Comparison of ENCODE assay signal across 19 cellular contexts in genomic region chr5:77847814-77848290, GRCh38.
DNase-seq lines count a peak whose midpoint lies in the region; ATAC-seq and TF ChIP-seq lines count a peak whose summit lies in the region.
"Had no signal": no experiment of that assay in that cellular context is flagged by ENCODE, and none has a peak within 500 bp of the region (broad histone marks: within the 10 kb centered on the region; RNA-seq: fewer than 3 reads in every experiment).

No MANE protein-coding gene starts in this region.

- no peaks in the 10 kb centered on the region for H3K27me3 ChIP-seq in smooth muscle cell (ENCODE audit: low read depth)
- H3K27me3 ChIP-seq: tibial nerve had no signal

- ATAC-seq in activated CD8-positive, alpha-beta memory T cell treated with anti-CD3 and anti-CD28 coated beads, Interleukin-2, amount 10 ng/mL, durations not matched to agents 7 days and 5 days = no peak
- ATAC-seq: activated CD4-positive, CD25-positive, alpha-beta regulatory T cell treated with anti-CD3 and anti-CD28 coated beads, Interleukin-2, amount 50 U/mL, for 24 hours; Right ventricle myocardium inferior had no signal

- peaks cover 22% of the 10 kb centered on the region for H3K4me1 Mint-ChIP-seq in activated CD8-positive, alpha-beta memory T cell treated with anti-CD3 and anti-CD28 coated beads, Interleukin-2, amount 10 ng/mL, durations not matched to agents 7 days and 5 days

- H3K27me3 Mint-ChIP-seq in activated CD8-positive, alpha-beta memory T cell treated with anti-CD3 and anti-CD28 coated beads, Interleukin-2, amount 10 ng/mL, durations not matched to agents 7 days and 5 days = peaks cover 51% of the 10 kb centered on the region

- DNase-seq in NCI-H187 (lab: John Stamatoyannopoulos, UW) (peak; percentile 57 to 73), iPS-NIHi11 (ENCODE audit: low spot score) (peak; percentile 60), smooth muscle cell (lab: John Stamatoyannopoulos, UW; ENCODE audit: unreplicated experiment) (no peak), inferior parietal cortex (ENCODE audit: extremely low spot score) (no peak), DMS79 treated with DMSO at 0.1 percent for 48 hours (lab: John Stamatoyannopoulos, UW) (no peak)
- DNase-seq in activated CD8-positive, alpha-beta memory T cell treated with anti-CD3 and anti-CD28 coated beads, Interleukin-2, amount 10 ng/mL, durations not matched to agents 7 days and 5 days = no peak
- DNase-seq: activated gamma-delta T cell; amniotic stem cell; foreskin melanocyte; MV-4-11; stimulated activated CD4-positive, alpha-beta T cell treated with anti-CD3 and anti-CD28 coated beads, Interleukin-4, amount 100 ng/mL, for 24 hours; stimulated activated CD8-positive, alpha-beta memory T cell treated with anti-CD3 and anti-CD28 coated beads, Interleukin-4, amount 100 ng/mL, for 48 hours had no signal

- no peaks in the 10 kb centered on the region for H4K20me1 ChIP-seq in smooth muscle cell (ENCODE audit: low read depth)

- WGBS in smooth muscle cell (ENCODE audit: low lambda C conversion rate) = 21% methylated on average over 7 of the region's 7 CpGs

- peaks cover 22% of the 10 kb centered on the region for H3F3A ChIP-seq in smooth muscle cell (ENCODE audit: low read depth)

- H3K9me3 Mint-ChIP-seq in activated CD8-positive, alpha-beta memory T cell treated with anti-CD3 and anti-CD28 coated beads, Interleukin-2, amount 10 ng/mL, durations not matched to agents 7 days and 5 days (ENCODE audit: low read depth) = no peaks in the 10 kb centered on the region
- H3K9me3 Mint-ChIP-seq: IgD-negative memory B cell; mesothelial cell of epicardium; T-helper 1 cell treated with Interleukin-12 subunit alpha and Interleukin-12 subunit beta and Interleukin-4 antibody, amounts not matched to agents 30 μg/mL and 1 μg/mL, for 36 hours had no signal

- H3K4me2 ChIP-seq in smooth muscle cell = peak overlapping the region; percentile 69

- peak overlapping the region; percentile 34 for H2AFZ ChIP-seq in smooth muscle cell (ENCODE audit: low read depth)

- H3K9ac ChIP-seq in smooth muscle cell (ENCODE audit: low read depth) = no peak overlapping the region

- H3K36me3 Mint-ChIP-seq in activated CD8-positive, alpha-beta memory T cell treated with anti-CD3 and anti-CD28 coated beads, Interleukin-2, amount 10 ng/mL, durations not matched to agents 7 days and 5 days = no peaks in the 10 kb centered on the region
- H3K36me3 Mint-ChIP-seq: IgD-negative memory B cell, mesothelial cell of epicardium had no signal

- no peak overlapping the region for H3K4me3 ChIP-seq in smooth muscle cell
- H3K4me3 ChIP-seq: tibial nerve had no signal

- no peaks in the 10 kb centered on the region for H3K9me3 ChIP-seq in smooth muscle cell (replicated peaks; ENCODE audit: low read depth)
- H3K9me3 ChIP-seq: tibial nerve had no signal

- H3K4me3 Mint-ChIP-seq in activated CD8-positive, alpha-beta memory T cell treated with anti-CD3 and anti-CD28 coated beads, Interleukin-2, amount 10 ng/mL, durations not matched to agents 7 days and 5 days = no peak overlapping the region
- H3K4me3 Mint-ChIP-seq: mesothelial cell of epicardium; T-helper 1 cell treated with Interleukin-12 subunit alpha and Interleukin-12 subunit beta and Interleukin-4 antibody, amounts not matched to agents 30 μg/mL and 1 μg/mL, for 36 hours had no signal

- H3K27ac ChIP-seq in angular gyrus (ENCODE audit: low read depth, low read length) (peak overlapping the region; percentile 58), smooth muscle cell (ENCODE audit: low read depth) (no peak overlapping the region)

- no peaks in the 10 kb centered on the region for H3K36me3 ChIP-seq in smooth muscle cell (ENCODE audit: low read depth)
- H3K36me3 ChIP-seq: tibial nerve had no signal

- peaks cover 77% of the 10 kb centered on the region for H3K4me1 ChIP-seq in smooth muscle cell (ENCODE audit: low read depth)

- no peak for TF ChIP-seq CTCF in smooth muscle cell (IDR thresholded peaks at IDR 0.05; ENCODE audit: borderline replicate concordance, insufficient read depth, poor library complexity, severe bottlenecking)

- CTCF ChIA-PET in activated CD8-positive, alpha-beta memory T cell treated with anti-CD3 and anti-CD28 coated beads, Interleukin-2, amount 10 ng/mL, durations not matched to agents 7 days and 5 days (lab: Charles Lee) = no interaction called here

- no peaks in the 10 kb centered on the region for H3K79me2 ChIP-seq in smooth muscle cell (ENCODE audit: low read depth)

- H3K27ac Mint-ChIP-seq in activated CD8-positive, alpha-beta memory T cell treated with anti-CD3 and anti-CD28 coated beads, Interleukin-2, amount 10 ng/mL, durations not matched to agents 7 days and 5 days = no peak overlapping the region
- H3K27ac Mint-ChIP-seq: mesothelial cell of epicardium; T-helper 1 cell treated with Interleukin-12 subunit alpha and Interleukin-12 subunit beta and Interleukin-4 antibody, amounts not matched to agents 30 μg/mL and 1 μg/mL, for 36 hours had no signal

Comparison
In these comparisons a context has a peak if more than half of its experiments do, and no peak if none do; other contexts are left out.
1. DNase-seq: peak in NCI-H187 (2 of 2) and iPS-NIHi11 (single experiment); none in smooth muscle cell (single experiment), activated CD8-positive, alpha-beta memory T cell treated with anti-CD3 and anti-CD28 coated beads, Interleukin-2, amount 10 ng/mL, durations not matched to agents 7 days and 5 days (single experiment), inferior parietal cortex (single experiment) and DMS79 treated with DMSO at 0.1 percent for 48 hours (single experiment).